ENCODE assay signal across 8 cellular contexts in genomic region chr2:223939438-223939837, GRCh38. TPM values are rescaled to one million over a fixed set of nuclear protein-coding genes. Genes with fewer than 3 reads are reported as not detected.
A peak's percentile ranks its signal among the peaks of the same experiment; 100 is the strongest.
DNase-seq lines count a peak whose midpoint lies in the region; ATAC-seq, FAIRE-seq and TF ChIP-seq lines count a peak whose summit lies in the region.
"Not testable (repeated sequence)": the region's sequence is repeated elsewhere in the genome, so short reads cannot be mapped to it uniquely, and the experiment has no call there.

No MANE protein-coding gene starts in this region.

- peak overlapping the region; percentile 63 for H3K27ac ChIP-seq in OCI-LY3 (ENCODE audit: low read length)
- H3K27ac ChIP-seq in brain microvascular endothelial cell: not testable (repeated sequence)

- peak overlapping the region; percentile 24; the same call in 1 of the 2 replicates for H3K4me3 ChIP-seq in OCI-LY3 (ENCODE audit: low read length)
- not testable (repeated sequence) for H3K4me3 ChIP-seq in brain microvascular endothelial cell (ENCODE audit: low read depth, low read length)

- H3K4me1 Mint-ChIP-seq in activated T-cell treated with anti-CD3 and anti-CD28 coated beads, Interleukin-2, amount 50 U/mL, for 24 hours (ENCODE audit: low read depth): peaks cover 76% of the 10 kb centered on the region

- not testable (repeated sequence) for H3K4me3 Mint-ChIP-seq in activated T-cell treated with anti-CD3 and anti-CD28 coated beads, Interleukin-2, amount 50 U/mL, for 24 hours

- peak overlapping the region; percentile 85 for H3K27ac Mint-ChIP-seq in activated T-cell treated with anti-CD3 and anti-CD28 coated beads, Interleukin-2, amount 50 U/mL, for 24 hours

- DNase-seq in A172 (ENCODE audit: low spot score) (peak; percentile 65), brain microvascular endothelial cell (peak; percentile 64), iris pigment epithelial cell (ENCODE audit: low read depth) (peak; percentile 70)
- not testable (repeated sequence) for DNase-seq in GM18507 (ENCODE audit: extremely low spot score, insufficient read length, low read depth); activated T-cell treated with anti-CD3 and anti-CD28 coated beads, Interleukin-2, amount 50 U/mL, for 24 hours

- not testable (repeated sequence) for H3K9ac ChIP-seq in OCI-LY3 (ENCODE audit: low read length)

- H3K27me3 Mint-ChIP-seq in activated T-cell treated with anti-CD3 and anti-CD28 coated beads, Interleukin-2, amount 50 U/mL, for 24 hours: not testable (repeated sequence)

- not testable (repeated sequence) for H3K27me3 ChIP-seq in OCI-LY3 (ENCODE audit: low read depth, low read length); brain microvascular endothelial cell (replicated peaks)

- ATAC-seq in GM21619 (IDR thresholded peaks at IDR 0.05; ENCODE audit: unreplicated experiment) (peak; percentile 32), HG03135 (IDR thresholded peaks at IDR 0.05; ENCODE audit: unreplicated experiment) (peak; percentile 35)

- FAIRE-seq in GM18507 (lab: Jason Lieb, UNC): peak; percentile 84

- H3K4me1 ChIP-seq in OCI-LY3 (ENCODE audit: low read length): peaks cover 42% of the 10 kb centered on the region

- peak overlapping the region; percentile 30; the same call in 1 of the 2 replicates for H3K4me2 ChIP-seq in OCI-LY3 (ENCODE audit: low read length)

- not testable (repeated sequence) for H3K9me3 ChIP-seq in OCI-LY3 (ENCODE audit: insufficient read depth, low read length)

- in situ Hi-C loops in brain microvascular endothelial cell (cut with HindIII; ENCODE audit: low pct_ligation_motif_present, low sequenced_read_pairs): not testable (repeated sequence)

- H2AFZ ChIP-seq in OCI-LY3 (ENCODE audit: low read depth, low read length): not testable (repeated sequence)

- H3K9me3 Mint-ChIP-seq in activated T-cell treated with anti-CD3 and anti-CD28 coated beads, Interleukin-2, amount 50 U/mL, for 24 hours: peaks cover 14% of the 10 kb centered on the region

- peaks cover 23% of the 10 kb centered on the region for H3K36me3 ChIP-seq in OCI-LY3 (replicated peaks; ENCODE audit: low read depth, low read length)
- H3K36me3 ChIP-seq in brain microvascular endothelial cell (replicated peaks): not testable (repeated sequence)

- TF ChIP-seq CTCF in OCI-LY3 (IDR thresholded peaks at IDR 0.05; ENCODE audit: low read depth, low read length); brain microvascular endothelial cell (IDR thresholded peaks at IDR 0.05; ENCODE audit: low read depth, low read length, missing control alignments): not testable (repeated sequence)

- peaks cover 45% of the 10 kb centered on the region for H3K36me3 Mint-ChIP-seq in activated T-cell treated with anti-CD3 and anti-CD28 coated beads, Interleukin-2, amount 50 U/mL, for 24 hours (ENCODE audit: low read depth)

- H3K79me2 ChIP-seq in OCI-LY3 (ENCODE audit: low read length): peaks cover 77% of the 10 kb centered on the region

- H4K20me1 ChIP-seq in OCI-LY3 (ENCODE audit: insufficient read depth, low read length): peaks cover 17% of the 10 kb centered on the region

RNA-seq across cellular contexts. Expression of gene WDFY1, which starts 5.7 kb away (rescaled TPM):
- total RNA-seq in A172 (2014; rRNA removed; shearing (Covaris generic)): 70.9 and 78.5 TPM in 2 replicates

RNA-seq across cellular contexts. Expression of gene MRPL44, which starts 17.8 kb away (rescaled TPM):
- total RNA-seq in A172 (2014; rRNA removed; shearing (Covaris generic)): 63.1 and 69.4 TPM in 2 replicates
